8 cellular contexts compared by ENCODE assay signal in genomic region chr5:5421149-5421960, GRCh38. TPM values are rescaled to one million over a fixed set of nuclear protein-coding genes. Genes with fewer than 3 reads are reported as not detected.
A peak's percentile ranks its signal among the peaks of the same experiment; 100 is the strongest.
DNase-seq lines count a peak whose midpoint lies in the region; ATAC-seq and TF ChIP-seq lines count a peak whose summit lies in the region.

No MANE protein-coding gene starts in this region.

- H3K4me2 ChIP-seq in hepatocyte = peak overlapping the region; percentile 87

- DNase-seq in MG63 = no peak
- DNase-seq in activated naive CD4-positive, alpha-beta T cell treated with anti-CD3 and anti-CD28 coated beads for 36 hours = peak; percentile 40
- DNase-seq in hepatocyte (ENCODE audit: low spot score) = peak; percentile 11
- DNase-seq in stimulated activated CD4-positive, alpha-beta T cell treated with anti-CD3 and anti-CD28 coated beads, Interleukin-1b, Interleukin-23, amount 100 ng/mL, for 48 hours = peak; percentile 17
- DNase-seq in effector CD8-positive, alpha-beta T cell (lab: John Stamatoyannopoulos, UW) = no peak

- peak overlapping the region; percentile 98 for H2AFZ ChIP-seq in hepatocyte

- H3K4me3 Mint-ChIP-seq in activated naive CD4-positive, alpha-beta T cell treated with anti-CD3 and anti-CD28 coated beads for 36 hours = peak overlapping the region; percentile 95

- H3K79me2 ChIP-seq in hepatocyte = peaks cover 37% of the 10 kb centered on the region

- H3K36me3 Mint-ChIP-seq in activated naive CD4-positive, alpha-beta T cell treated with anti-CD3 and anti-CD28 coated beads for 36 hours (ENCODE audit: low read depth) = peaks cover 8% of the 10 kb centered on the region

- peaks cover 12% of the 10 kb centered on the region; the same call in 1 of the 2 replicates for H3K36me3 ChIP-seq in MG63
- no peaks in the 10 kb centered on the region for H3K36me3 ChIP-seq in hepatocyte (replicated peaks; ENCODE audit: insufficient read depth, low read depth)

- H3K9me3 ChIP-seq in MG63 = no peaks in the 10 kb centered on the region
- H3K9me3 ChIP-seq in hepatocyte (ENCODE audit: low read depth) = no peaks in the 10 kb centered on the region

- H3K9me3 Mint-ChIP-seq in activated naive CD4-positive, alpha-beta T cell treated with anti-CD3 and anti-CD28 coated beads for 36 hours = no peaks in the 10 kb centered on the region

- H4K20me1 ChIP-seq in hepatocyte (ENCODE audit: insufficient read depth, poor library complexity, severe bottlenecking) = peaks cover 32% of the 10 kb centered on the region

- no peaks in the 10 kb centered on the region for H3K9me2 ChIP-seq in hepatocyte (replicated peaks; ENCODE audit: insufficient read depth)

- H3K27ac Mint-ChIP-seq in activated naive CD4-positive, alpha-beta T cell treated with anti-CD3 and anti-CD28 coated beads for 36 hours = peak overlapping the region; percentile 91

- peak; percentile 23 for ATAC-seq in GM19324 (IDR thresholded peaks at IDR 0.05; ENCODE audit: low FRiP score, unreplicated experiment)
- no peak for ATAC-seq in HG03108 (IDR thresholded peaks at IDR 0.05; ENCODE audit: unreplicated experiment)

- TF ChIP-seq CTCF in C4-2B (conservative IDR thresholded peaks at IDR 0.05) (no peak), hepatocyte (IDR thresholded peaks at IDR 0.05; ENCODE audit: poor library complexity) (no peak)

- peak overlapping the region; percentile 72 for H3K4me3 ChIP-seq in MG63
- peak overlapping the region; percentile 40 for H3K4me3 ChIP-seq in hepatocyte

- peaks cover 29% of the 10 kb centered on the region for H3K4me1 ChIP-seq in hepatocyte (ENCODE audit: insufficient read depth)

- H3K27me3 ChIP-seq in MG63 = no peaks in the 10 kb centered on the region
- no peaks in the 10 kb centered on the region for H3K27me3 ChIP-seq in hepatocyte

- 18% methylated on average over 24 of the region's 24 CpGs for WGBS in hepatocyte (ENCODE audit: low lambda C conversion rate, missing lambda C conversion rate)

- intact Hi-C loops in activated naive CD4-positive, alpha-beta T cell treated with anti-CD3 and anti-CD28 coated beads for 36 hours (cut with micrococcal nuclease) = loop anchor here (2.0 kb wide), 1 partner anchor 553 kb away; no protein-coding TSS in a partner anchor

- H3K27ac ChIP-seq in C4-2B (peak overlapping the region; percentile 89), hepatocyte (peak overlapping the region; percentile 95)

- H3K27me3 Mint-ChIP-seq in activated naive CD4-positive, alpha-beta T cell treated with anti-CD3 and anti-CD28 coated beads for 36 hours (ENCODE audit: low read depth) = no peaks in the 10 kb centered on the region

- peaks cover 19% of the 10 kb centered on the region for H3K4me1 Mint-ChIP-seq in activated naive CD4-positive, alpha-beta T cell treated with anti-CD3 and anti-CD28 coated beads for 36 hours (ENCODE audit: low read depth)

- CTCF ChIA-PET in activated naive CD4-positive, alpha-beta T cell treated with anti-CD3 and anti-CD28 coated beads for 36 hours (lab: Charles Lee) = interaction anchor here (0.6 to 2.2 kb wide), 5 partner anchors 12 to 939 kb away, joined by 3 to 11 read pairs (median 3); partner anchors contain the start of gene ADAMTS16

RNA-seq across cellular contexts. Expression of gene ICE1, which starts 1.1 kb away (rescaled TPM):
- 18.4 and 31.7 TPM in 2 replicates for total RNA-seq in MG63 (2014; rRNA removed; shearing (Covaris generic); ENCODE audit: low replicate concordance)
- total RNA-seq in activated naive CD4-positive, alpha-beta T cell treated with anti-CD3 and anti-CD28 coated beads for 36 hours = 10 to 100 TPM; 19.1 to 20.6 TPM
- 26.5 and 27.7 TPM in 2 replicates for total RNA-seq in hepatocyte
- polyA plus RNA-seq in hepatocyte = 9.5 and 18.3 TPM in 2 replicates

Comparison
In these comparisons a context has a peak if more than half of its experiments do, and no peak if none do; other contexts are left out.
1. DNase-seq: peak in activated naive CD4-positive, alpha-beta T cell treated with anti-CD3 and anti-CD28 coated beads for 36 hours (single experiment), hepatocyte (single experiment) and stimulated activated CD4-positive, alpha-beta T cell treated with anti-CD3 and anti-CD28 coated beads, Interleukin-1b, Interleukin-23, amount 100 ng/mL, for 48 hours (single experiment); none in MG63 (single experiment) and effector CD8-positive, alpha-beta T cell (single experiment).